Comparison of ENCODE assay signal across 17 cellular contexts in genomic region chr19:6164906-6165531, GRCh38. TPM values are rescaled to one million over a fixed set of nuclear protein-coding genes. Genes with fewer than 3 reads are reported as not detected.
DNase-seq lines count a peak whose midpoint lies in the region; ATAC-seq, FAIRE-seq and TF ChIP-seq lines count a peak whose summit lies in the region.
"Had no signal": no experiment of that assay in that cellular context is flagged by ENCODE, and none has a peak within 500 bp of the region (broad histone marks: within the 10 kb centered on the region; RNA-seq: fewer than 3 reads in every experiment).

No MANE protein-coding gene starts in this region.

- H3K79me2 ChIP-seq in GM12878 (ENCODE audit: control insufficient read depth, insufficient read depth, low read length) = no peaks in the 10 kb centered on the region

- no peak overlapping the region for H3K4me2 ChIP-seq in GM12878 (ENCODE audit: control insufficient read depth, insufficient read depth)
- H3K4me2 ChIP-seq: GM23338, PC-9 had no signal

- peak overlapping the region in 2 of 3 donors; percentile 4 to 50 for H3K27ac Mint-ChIP-seq in CD4-positive, CD25-positive, alpha-beta regulatory T cell
- no peak overlapping the region for H3K27ac Mint-ChIP-seq in HFFc6
- H3K27ac Mint-ChIP-seq: GM23338 had no signal

- no peak overlapping the region for H3K4me3 ChIP-seq in CD4-positive, CD25-positive, alpha-beta regulatory T cell (ENCODE audit: low read depth, low read length)
- H3K4me3 ChIP-seq in GM12878 = no peak overlapping the region
- no peak overlapping the region for H3K4me3 ChIP-seq in left ventricle myocardium inferior
- H3K4me3 ChIP-seq: GM23338, PC-9 had no signal

- intact Hi-C loops in GM12878 (cut with micrococcal nuclease; ENCODE audit: unreplicated experiment) (loop anchor here (5.0 to 10.0 kb wide), 2 partner anchors 38 to 340 kb away; partner anchors contain the start of gene TUBB4A), left ventricle myocardium inferior (cut with micrococcal nuclease) (loop anchor here (5.0 kb wide), 1 partner anchor 137 kb away; no protein-coding TSS in a partner anchor)

- BruUV-seq in GM12878 (replicated peaks; lab: Mats Ljungman, UMichigan) = no TSS peak

- H2AFZ ChIP-seq in GM12878 (ENCODE audit: control insufficient read depth, low read depth, low read length) = no peak overlapping the region
- H2AFZ ChIP-seq: GM23338, PC-9 had no signal

- H3K27ac ChIP-seq in CD4-positive, CD25-positive, alpha-beta regulatory T cell (ENCODE audit: insufficient read depth, low read length, poor library complexity, severe bottlenecking) = no peak overlapping the region
- H3K27ac ChIP-seq in GM12878 (ENCODE audit: control insufficient read depth, insufficient read depth) (no peak overlapping the region), foreskin keratinocyte (no peak overlapping the region), left ventricle myocardium inferior (replicated peaks) (no peak overlapping the region)
- H3K27ac ChIP-seq: PC-9 had no signal

- TF ChIP-seq EP300 in GM12878 (IDR thresholded peaks at IDR 0.05; ENCODE audit: borderline replicate concordance in 1 of 2, control insufficient read depth in 1 of 2, low read depth in 2 of 2, low read length in 2 of 2) = no peak

- peaks cover 0 to 9% (median 0%) of the 10 kb centered on the region in 7 donors for H3K9me3 Mint-ChIP-seq in CD4-positive, CD25-positive, alpha-beta regulatory T cell
- H3K9me3 Mint-ChIP-seq in HFFc6 = no peaks in the 10 kb centered on the region

- H3K4me1 ChIP-seq in CD4-positive, CD25-positive, alpha-beta regulatory T cell (ENCODE audit: control insufficient read depth, insufficient read depth, low read length, poor library complexity, severe bottlenecking) = peaks cover 7% of the 10 kb centered on the region
- H3K4me1 ChIP-seq in GM12878 (ENCODE audit: control insufficient read depth, insufficient read depth, low read length) (no peaks in the 10 kb centered on the region), foreskin keratinocyte (no peaks in the 10 kb centered on the region), left ventricle myocardium inferior (peaks cover 3% of the 10 kb centered on the region)
- H3K4me1 ChIP-seq: Caco-2 had no signal

- in situ Hi-C loops in GM12878 (cut with MboI) = no loop called here

- SMC1A ChIA-PET in GM12878 (lab: Charles Lee; ENCODE audit: uncharacterized antibody, unreplicated experiment) = interaction anchor here (0.6 to 1.3 kb wide), 5 partner anchors 15 to 132 kb away, joined by 3 read pairs; no protein-coding TSS in a partner anchor

- RAD21 ChIA-PET in GM12878 (lab: Charles Lee; ENCODE audit: unreplicated experiment) = no interaction called here

- DNase-seq in CD4-positive, CD25-positive, alpha-beta regulatory T cell = no peak
- DNase-seq in M059J (ENCODE audit: low read depth) (peak; percentile 16), GM12878 (ENCODE audit: low read depth, low spot score) (no peak), foreskin keratinocyte (peak; percentile 33 to 51), HFFc6 (no peak), left ventricle myocardium inferior (no peak), middle frontal gyrus (ENCODE audit: extremely low spot score, low spot score) (no peak), NCI-H1105 treated with DMSO at 0.1 percent for 48 hours (lab: John Stamatoyannopoulos, UW) (no peak)
- DNase-seq: Caco-2, DMS53, MM.1S, NCI-H1417, NCI-H2029 treated with DMSO at 0.1 percent for 48 hours, NCI-H510A treated with DMSO at 0.1 percent for 48 hours, NCI-H82, PC-9 had no signal

- no peak for FAIRE-seq in GM12878 (lab: Jason Lieb, UNC)

- peak overlapping the region in 1 of 4 donors; percentile 76 for H3K4me3 Mint-ChIP-seq in CD4-positive, CD25-positive, alpha-beta regulatory T cell
- no peak overlapping the region for H3K4me3 Mint-ChIP-seq in HFFc6
- H3K4me3 Mint-ChIP-seq: GM23338 had no signal

- H3K27me3 ChIP-seq in CD4-positive, CD25-positive, alpha-beta regulatory T cell (ENCODE audit: control insufficient read depth, insufficient read depth, low read length) = no peaks in the 10 kb centered on the region
- H3K27me3 ChIP-seq in GM12878 (replicated peaks in 1 of 2; ENCODE audit: control insufficient read depth in 2 of 2, insufficient read depth in 2 of 2, low read length in 1 of 2) (no peaks in the 10 kb centered on the region), foreskin keratinocyte (peaks cover 9% of the 10 kb centered on the region), left ventricle myocardium inferior (ENCODE audit: low read depth) (no peaks in the 10 kb centered on the region)

- H3K9me3 ChIP-seq in CD4-positive, CD25-positive, alpha-beta regulatory T cell (ENCODE audit: control insufficient read depth in 2 of 2, low read length in 2 of 2) = peaks cover 0 to 4% of the 10 kb centered on the region in 2 experiments
- no peaks in the 10 kb centered on the region for H3K9me3 ChIP-seq in GM12878 (replicated peaks; ENCODE audit: control insufficient read depth, insufficient read depth, low read length)
- peaks cover 7% of the 10 kb centered on the region for H3K9me3 ChIP-seq in left ventricle myocardium inferior (replicated peaks)
- H3K9me3 ChIP-seq: Caco-2 had no signal

- H3K9ac ChIP-seq in GM12878 (ENCODE audit: control insufficient read depth, insufficient read depth, low read length) = no peak overlapping the region

- no peak for ATAC-seq in CD4-positive, CD25-positive, alpha-beta regulatory T cell (ENCODE audit: low read depth in 2 of 2)
- ATAC-seq in GM12878 = 0 out of 3 replicates have a peak, but pooled peaks have one; percentile 12
- ATAC-seq in foreskin keratinocyte = peak; percentile 39

- no peaks in the 10 kb centered on the region for H3K36me3 Mint-ChIP-seq in CD4-positive, CD25-positive, alpha-beta regulatory T cell
- H3K36me3 Mint-ChIP-seq in HFFc6 (ENCODE audit: low read depth) = no peaks in the 10 kb centered on the region

- TF ChIP-seq CTCF in GM12878 (IDR thresholded peaks at IDR 0.05 in 2 of 3, conservative IDR thresholded peaks at IDR 0.05 in 1 of 3; ENCODE audit: control insufficient read depth in 2 of 3, extremely low read depth in 1 of 3, insufficient read depth in 1 of 3, low read depth in 3 of 3, low read length in 3 of 3) (no peak), foreskin keratinocyte (conservative IDR thresholded peaks at IDR 0.05) (no peak), HFFc6 (IDR thresholded peaks at IDR 0.05) (no peak), left ventricle myocardium inferior (IDR thresholded peaks at IDR 0.05; ENCODE audit: borderline replicate concordance) (no peak)

- no peaks in the 10 kb centered on the region for H3K27me3 Mint-ChIP-seq in CD4-positive, CD25-positive, alpha-beta regulatory T cell
- H3K27me3 Mint-ChIP-seq in HFFc6 (ENCODE audit: insufficient read depth) = no peaks in the 10 kb centered on the region; the same call in 1 of the 2 replicates

- 55% methylated on average over 5 of the region's 5 CpGs for WGBS in GM12878 (ENCODE audit: insufficient coverage, insufficient replicate concordance, low lambda C conversion rate, missing lambda C conversion rate)

- CTCF ChIA-PET in GM12878 (lab: Yijun Ruan, JAX) = interaction anchor here (0.9 to 3.2 kb wide), 6 partner anchors 28 to 698 kb away, joined by 3 to 16 read pairs (median 6); no protein-coding TSS in a partner anchor

- H4K20me1 ChIP-seq in GM12878 (ENCODE audit: control insufficient read depth, insufficient read depth) = no peaks in the 10 kb centered on the region

- no peaks in the 10 kb centered on the region for H3K36me3 ChIP-seq in CD4-positive, CD25-positive, alpha-beta regulatory T cell (ENCODE audit: control insufficient read depth, insufficient read depth, low read length)
- H3K36me3 ChIP-seq in GM12878 (ENCODE audit: control insufficient read depth in 2 of 2, insufficient read depth in 2 of 2, low read length in 1 of 2) = no peaks in the 10 kb centered on the region
- H3K36me3 ChIP-seq in left ventricle myocardium inferior = no peaks in the 10 kb centered on the region

- H3K4me1 Mint-ChIP-seq in CD4-positive, CD25-positive, alpha-beta regulatory T cell = peaks cover 0 to 16% (median 8%) of the 10 kb centered on the region in 4 donors
- H3K4me1 Mint-ChIP-seq in HFFc6 (ENCODE audit: low read depth) = no peaks in the 10 kb centered on the region
- H3K4me1 Mint-ChIP-seq: GM23338 had no signal

- TF ChIP-seq POLR2A in GM12878 (IDR thresholded peaks at IDR 0.05; ENCODE audit: low read depth, low read length) = no peak

- POLR2A ChIA-PET in GM12878 (lab: Charles Lee) = no interaction called here

- TF ChIP-seq RAD21 in GM12878 (IDR thresholded peaks at IDR 0.05; ENCODE audit: insufficient read depth, low read depth, low read length) = no peak

RNA-seq across cellular contexts. Expression of gene ACSBG2, which starts 29.6 kb away (rescaled TPM):
- total RNA-seq in CD4-positive, CD25-positive, alpha-beta regulatory T cell = not detected
- not detected for polyA plus RNA-seq in CD4-positive, CD25-positive, alpha-beta regulatory T cell
- total RNA-seq in M059J (2014; rRNA removed; shearing (Covaris generic)) = not detected in 2 replicates
- not detected in 2 replicates for total RNA-seq in GM12878 (2013; cell fraction: nucleolus; rRNA removed)
- total RNA-seq in GM12878 (2014; rRNA removed) (not detected in 2 replicates), GM12878 (2014; rRNA removed; fragmentation: Illumina TruSeq; extraction: Trizol) (not detected in 2 replicates), GM12878 (2021) (0.13 TPM in 1 of 2 replicates, not detected in the other), foreskin keratinocyte (not detected in 2 replicates), left ventricle myocardium inferior (not detected)
- polyA plus RNA-seq in GM12878 (2011; ENCODE audit: low read depth) = not detected
- polyA plus RNA-seq in GM12878 (2011; rRNA removed) (0.07 and 0.10 TPM in 2 replicates), GM12878 (2014; fragmentation: Illumina TruSeq; extraction: Trizol) (0.06 TPM in 1 of 2 replicates, not detected in the other), GM12878 (2014; fragmentation: Nextera tagmentation; extraction: Ambion mirVana) (under 1 TPM in 1 of 2 experiments, not detected in 1; 0.22 TPM), GM12878 (2014; rRNA removed) (0.08 and 0.09 TPM in 2 replicates), GM12878 (2016; fragmentation: Nextera tagmentation; extraction: Ambion mirVana) (under 1 TPM; 0.12 to 0.28 TPM), foreskin keratinocyte (not detected in 2 replicates)
- 0.07 and 0.12 TPM in 2 replicates for polyA plus RNA-seq in GM12878 (2011; cell fraction: cytosol; rRNA removed)
- not detected in 2 replicates for polyA plus RNA-seq in GM12878 (2011; cell fraction: nucleus; rRNA removed)
- 0.17 and 0.45 TPM in 2 replicates for polyA plus RNA-seq in GM12878 (2012)
- not detected in 2 replicates for polyA minus RNA-seq in GM12878 (2011; rRNA and poly(A)+ RNA removed)
- not detected in 2 replicates for polyA minus RNA-seq in GM12878 (2011; cell fraction: cytosol; rRNA and poly(A)+ RNA removed)
- not detected in 2 replicates for polyA minus RNA-seq in GM12878 (2011; cell fraction: nucleus; rRNA and poly(A)+ RNA removed)
- not detected for total RNA-seq in HFFc6 (2021; fragmentation: NEBNext Ultra II Directional; extraction: Animal tissue kit (Norgen Biotek cat#: 25700))
- total RNA-seq: Caco-2, GM23338, PC-9 had no signal
- polyA plus RNA-seq: GM23338 had no signal

RNA-seq across cellular contexts. Expression of gene RFX2, which starts 54.7 kb away (rescaled TPM):
- 3.3 TPM for total RNA-seq in CD4-positive, CD25-positive, alpha-beta regulatory T cell
- polyA plus RNA-seq in CD4-positive, CD25-positive, alpha-beta regulatory T cell = 1 to 10 TPM; 1.3 to 3.0 (median 1.9) TPM
- total RNA-seq in M059J (2014; rRNA removed; shearing (Covaris generic)) = 4.8 and 13.4 TPM in 2 replicates
- total RNA-seq in GM12878 (2013; cell fraction: nucleolus; rRNA removed) = 8.4 and 9.9 TPM in 2 replicates
- total RNA-seq in GM12878 (2014; rRNA removed) = 4.8 and 7.5 TPM in 2 replicates
- 3.8 and 5.1 TPM in 2 replicates for total RNA-seq in GM12878 (2014; rRNA removed; fragmentation: Illumina TruSeq; extraction: Trizol)
- 7.0 and 8.8 TPM in 2 replicates for total RNA-seq in GM12878 (2021)
- polyA plus RNA-seq in GM12878 (2011; ENCODE audit: low read depth) = 0.50 TPM
- polyA plus RNA-seq in GM12878 (2011; rRNA removed) = 4.7 and 4.9 TPM in 2 replicates
- polyA plus RNA-seq in GM12878 (2011; cell fraction: cytosol; rRNA removed) = 4.8 and 5.0 TPM in 2 replicates
- 8.8 and 10.4 TPM in 2 replicates for polyA plus RNA-seq in GM12878 (2011; cell fraction: nucleus; rRNA removed)
- 2.0 and 2.5 TPM in 2 replicates for polyA plus RNA-seq in GM12878 (2012)
- polyA plus RNA-seq in GM12878 (2014; fragmentation: Illumina TruSeq; extraction: Trizol) = 3.3 and 7.0 TPM in 2 replicates
- polyA plus RNA-seq in GM12878 (2014; fragmentation: Nextera tagmentation; extraction: Ambion mirVana) = 1 to 10 TPM; 3.2 to 4.4 TPM
- 7.0 and 7.6 TPM in 2 replicates for polyA plus RNA-seq in GM12878 (2014; rRNA removed)
- polyA plus RNA-seq in GM12878 (2016; fragmentation: Nextera tagmentation; extraction: Ambion mirVana) = 1 to 10 TPM; 7.2 to 9.8 TPM
- 5.6 and 6.6 TPM in 2 replicates for polyA minus RNA-seq in GM12878 (2011; rRNA and poly(A)+ RNA removed)
- polyA minus RNA-seq in GM12878 (2011; cell fraction: cytosol; rRNA and poly(A)+ RNA removed) = 4.4 and 6.5 TPM in 2 replicates
- polyA minus RNA-seq in GM12878 (2011; cell fraction: nucleus; rRNA and poly(A)+ RNA removed) = 3.5 and 10.5 TPM in 2 replicates
- total RNA-seq in foreskin keratinocyte = 12.8 and 15.0 TPM in 2 replicates
- 10.1 and 10.4 TPM in 2 replicates for polyA plus RNA-seq in foreskin keratinocyte
- 1 to 10 TPM; 6.3 to 9.5 (median 6.9) TPM for total RNA-seq in HFFc6 (2021; fragmentation: NEBNext Ultra II Directional; extraction: Animal tissue kit (Norgen Biotek cat#: 25700))
- total RNA-seq in left ventricle myocardium inferior = 6.1 TPM

Comparison
In these comparisons a context has a peak if more than half of its experiments do, and no peak if none do; other contexts are left out.
1. ATAC-seq: peak in GM12878 (single experiment) and foreskin keratinocyte (single experiment); none in CD4-positive, CD25-positive, alpha-beta regulatory T cell (0 of 2).
2. DNase-seq: peak in M059J (single experiment) and foreskin keratinocyte (2 of 2); none in CD4-positive, CD25-positive, alpha-beta regulatory T cell (0 of 3), GM12878 (single experiment), HFFc6 (single experiment), left ventricle myocardium inferior (single experiment), middle frontal gyrus (single experiment) and NCI-H1105 treated with DMSO at 0.1 percent for 48 hours (single experiment).